ENCODE assay signal across 22 cellular contexts in genomic region chr7:128176696-128177095, GRCh38.
DNase-seq lines count a peak whose midpoint lies in the region; ATAC-seq and TF ChIP-seq lines count a peak whose summit lies in the region.
"Had no signal": no experiment of that assay in that cellular context is flagged by ENCODE, and none has a peak within 500 bp of the region (broad histone marks: within the 10 kb centered on the region; RNA-seq: fewer than 3 reads in every experiment).

No MANE protein-coding gene starts in this region.

- peaks cover 33 to 36% of the 10 kb centered on the region in 2 donors for H3K27me3 Mint-ChIP-seq in natural killer cell treated with Interleukin-12 subunit alpha and Interleukin-12 subunit beta and Interleukin-15 and Interleukin-18, amount 100 ng/mL, for 72 hours
- H3K27me3 Mint-ChIP-seq in natural killer cell (ENCODE audit: low read depth in 2 of 2), result peaks cover 30 to 46% of the 10 kb centered on the region in 2 donors
- peaks cover 47% of the 10 kb centered on the region for H3K27me3 Mint-ChIP-seq in stimulated activated naive CD8-positive, alpha-beta T cell treated with anti-CD3 and anti-CD28 coated beads, Interleukin-15, amount 100 ng/mL, for 72 hours

- in situ Hi-C loops in Panc1 (cut with HindIII; ENCODE audit: low pct_unique_long_range_greater_than_20kb, low sequenced_read_pairs), result no loop called here

- no peaks in the 10 kb centered on the region for H3K9me3 ChIP-seq in Panc1 (ENCODE audit: control insufficient read depth, insufficient read depth, low read depth, low read length)
- H3K9me3 ChIP-seq: A549, psoas muscle, suprapubic skin had no signal

- CTCF ChIA-PET in Panc1 (lab: Charles Lee), result interaction anchor here (0.5 kb wide), 1 partner anchor 624 kb away, joined by 3 read pairs; no protein-coding TSS in a partner anchor

- H3K36me3 ChIP-seq in Panc1 (ENCODE audit: control insufficient read depth, insufficient read depth, low read length), result no peaks in the 10 kb centered on the region
- H3K36me3 ChIP-seq: suprapubic skin had no signal

- H3K27me3 ChIP-seq in Panc1 (ENCODE audit: control insufficient read depth, insufficient read depth, low read length), result peaks cover 17% of the 10 kb centered on the region

- H3K9me3 Mint-ChIP-seq in natural killer cell treated with Interleukin-12 subunit alpha and Interleukin-12 subunit beta and Interleukin-15 and Interleukin-18, amount 100 ng/mL, for 72 hours, result no peaks in the 10 kb centered on the region
- no peaks in the 10 kb centered on the region for H3K9me3 Mint-ChIP-seq in natural killer cell
- no peaks in the 10 kb centered on the region for H3K9me3 Mint-ChIP-seq in stimulated activated naive CD8-positive, alpha-beta T cell treated with anti-CD3 and anti-CD28 coated beads, Interleukin-15, amount 100 ng/mL, for 72 hours
- H3K9me3 Mint-ChIP-seq: activated naive CD4-positive, alpha-beta T cell treated with anti-CD3 and anti-CD28 coated beads, Interleukin-2, amount 50 U/mL, for 24 hours; HFFc6 had no signal

- DNase-seq in natural killer cell treated with Interleukin-12 subunit alpha and Interleukin-12 subunit beta and Interleukin-15 and Interleukin-18, amount 100 ng/mL, for 72 hours (ENCODE audit: low spot score), result peak; percentile 48
- DNase-seq in natural killer cell (no peak), Panc1 (ENCODE audit: low read depth, low spot score) (no peak), fibroblast of the aortic adventitia (ENCODE audit: low read depth) (peak; percentile 17), NCI-H526 (lab: John Stamatoyannopoulos, UW) (no peak), C1 segment of cervical spinal cord (lab: John Stamatoyannopoulos, UW) (no peak)
- no peak for DNase-seq in stimulated activated naive CD8-positive, alpha-beta T cell treated with anti-CD3 and anti-CD28 coated beads, Interleukin-15, amount 100 ng/mL, for 72 hours
- no peak for DNase-seq in activated CD8-positive, alpha-beta memory T cell treated with anti-CD3 and anti-CD28 coated beads, Interleukin-2, amount 50 U/mL, for 48 hours
- DNase-seq: activated CD4-positive, alpha-beta T cell treated with anti-CD3 and anti-CD28 coated beads for 48 hours; anterior cingulate cortex; caudate nucleus; HFFc6; NCI-H1694 treated with DMSO at 0.1 percent for 48 hours; NCI-H2171 treated with DMSO at 0.1 percent for 48 hours; NCI-H524 treated with DMSO at 0.1 percent for 48 hours; psoas muscle; T-helper 2 cell had no signal

- no peak overlapping the region for H3K4me3 ChIP-seq in Panc1 (ENCODE audit: low read depth in 2 of 2, low read length in 2 of 2)
- H3K4me3 ChIP-seq in fibroblast of the aortic adventitia (ENCODE audit: low read depth, low read length), result no peak overlapping the region
- H3K4me3 ChIP-seq: A549, psoas muscle, SK-N-MC, suprapubic skin had no signal

- BruUV-seq in Panc1 (replicated peaks; lab: Mats Ljungman, UMichigan), result no TSS peak

- TF ChIP-seq CTCF in natural killer cell (IDR thresholded peaks at IDR 0.05), result no peak
- no peak for TF ChIP-seq CTCF in Panc1 (IDR thresholded peaks at IDR 0.05)
- TF ChIP-seq CTCF in fibroblast of the aortic adventitia (IDR thresholded peaks at IDR 0.05; ENCODE audit: insufficient read depth, low read length), result no peak

- H3K4me3 Mint-ChIP-seq in natural killer cell treated with Interleukin-12 subunit alpha and Interleukin-12 subunit beta and Interleukin-15 and Interleukin-18, amount 100 ng/mL, for 72 hours, result no peak overlapping the region
- no peak overlapping the region for H3K4me3 Mint-ChIP-seq in natural killer cell
- no peak overlapping the region for H3K4me3 Mint-ChIP-seq in stimulated activated naive CD8-positive, alpha-beta T cell treated with anti-CD3 and anti-CD28 coated beads, Interleukin-15, amount 100 ng/mL, for 72 hours
- H3K4me3 Mint-ChIP-seq: activated naive CD4-positive, alpha-beta T cell treated with anti-CD3 and anti-CD28 coated beads, Interleukin-2, amount 50 U/mL, for 24 hours; HFFc6 had no signal

- POLR2A ChIA-PET in Panc1 (lab: Charles Lee), result no interaction called here

- intact Hi-C loops in natural killer cell (cut with micrococcal nuclease) (no loop called here), Panc1 (cut with micrococcal nuclease; ENCODE audit: unreplicated experiment) (no loop called here)

- H3K27ac Mint-ChIP-seq in natural killer cell treated with Interleukin-12 subunit alpha and Interleukin-12 subunit beta and Interleukin-15 and Interleukin-18, amount 100 ng/mL, for 72 hours, result no peak overlapping the region
- H3K27ac Mint-ChIP-seq in natural killer cell, result no peak overlapping the region
- H3K27ac Mint-ChIP-seq in stimulated activated naive CD8-positive, alpha-beta T cell treated with anti-CD3 and anti-CD28 coated beads, Interleukin-15, amount 100 ng/mL, for 72 hours, result no peak overlapping the region
- H3K27ac Mint-ChIP-seq: activated naive CD4-positive, alpha-beta T cell treated with anti-CD3 and anti-CD28 coated beads, Interleukin-2, amount 50 U/mL, for 24 hours; HFFc6 had no signal

- no peaks in the 10 kb centered on the region for H3K36me3 Mint-ChIP-seq in natural killer cell treated with Interleukin-12 subunit alpha and Interleukin-12 subunit beta and Interleukin-15 and Interleukin-18, amount 100 ng/mL, for 72 hours
- no peaks in the 10 kb centered on the region for H3K36me3 Mint-ChIP-seq in natural killer cell
- H3K36me3 Mint-ChIP-seq: activated naive CD4-positive, alpha-beta T cell treated with anti-CD3 and anti-CD28 coated beads, Interleukin-2, amount 50 U/mL, for 24 hours had no signal

- no peaks in the 10 kb centered on the region for H3K4me1 ChIP-seq in Panc1 (ENCODE audit: control insufficient read depth, insufficient read depth, low read length)
- H3K4me1 ChIP-seq: A549, psoas muscle, suprapubic skin had no signal

- H3K4me1 Mint-ChIP-seq in natural killer cell treated with Interleukin-12 subunit alpha and Interleukin-12 subunit beta and Interleukin-15 and Interleukin-18, amount 100 ng/mL, for 72 hours (ENCODE audit: low read depth in 2 of 2), result peaks cover 6 to 8% of the 10 kb centered on the region in 2 donors
- peaks cover 0 to 4% of the 10 kb centered on the region in 2 donors for H3K4me1 Mint-ChIP-seq in natural killer cell
- H3K4me1 Mint-ChIP-seq in stimulated activated naive CD8-positive, alpha-beta T cell treated with anti-CD3 and anti-CD28 coated beads, Interleukin-15, amount 100 ng/mL, for 72 hours, result peaks cover 5% of the 10 kb centered on the region
- H3K4me1 Mint-ChIP-seq: activated naive CD4-positive, alpha-beta T cell treated with anti-CD3 and anti-CD28 coated beads, Interleukin-2, amount 50 U/mL, for 24 hours had no signal

- H3K27ac ChIP-seq in Panc1 (ENCODE audit: low read length), result no peak overlapping the region
- H3K27ac ChIP-seq: A549, psoas muscle, RWPE1, SK-N-MC, suprapubic skin had no signal

- ATAC-seq in natural killer cell treated with Interleukin-12 subunit alpha and Interleukin-12 subunit beta and Interleukin-15 and Interleukin-18, amount 100 ng/mL, for 72 hours, result no peak
- ATAC-seq in natural killer cell (no peak), Panc1 (0 out of 2 replicates have a peak, but pooled peaks have one; percentile 28)
- peak; percentile 9 for ATAC-seq in stimulated activated naive CD8-positive, alpha-beta T cell treated with anti-CD3 and anti-CD28 coated beads, Interleukin-15, amount 100 ng/mL, for 72 hours
- ATAC-seq: psoas muscle had no signal

Comparison
In these comparisons a context has a peak if more than half of its experiments do, and no peak if none do; other contexts are left out.
1. DNase-seq: peak in natural killer cell treated with Interleukin-12 subunit alpha and Interleukin-12 subunit beta and Interleukin-15 and Interleukin-18, amount 100 ng/mL, for 72 hours (single experiment) and fibroblast of the aortic adventitia (single experiment); none in natural killer cell (single experiment), Panc1 (single experiment), stimulated activated naive CD8-positive, alpha-beta T cell treated with anti-CD3 and anti-CD28 coated beads, Interleukin-15, amount 100 ng/mL, for 72 hours (0 of 2), NCI-H526 (0 of 2), activated CD8-positive, alpha-beta memory T cell treated with anti-CD3 and anti-CD28 coated beads, Interleukin-2, amount 50 U/mL, for 48 hours (single experiment) and C1 segment of cervical spinal cord (0 of 14).
2. ATAC-seq: peak in Panc1 (single experiment) and stimulated activated naive CD8-positive, alpha-beta T cell treated with anti-CD3 and anti-CD28 coated beads, Interleukin-15, amount 100 ng/mL, for 72 hours (single experiment); none in natural killer cell treated with Interleukin-12 subunit alpha and Interleukin-12 subunit beta and Interleukin-15 and Interleukin-18, amount 100 ng/mL, for 72 hours (0 of 2) and natural killer cell (0 of 3).